In genomic region chr4:157700898-157701694, GRCh38 we compare ENCODE assay signal across 2 cellular contexts.
TF ChIP-seq lines count a peak whose summit lies in the region.

No MANE protein-coding gene starts in this region.

TF ChIP-seq in HepG2, 621 proteins besides CTCF, POLR2A, EP300 and RAD21:
- TF ChIP-seq SUZ12 (IDR thresholded peaks at IDR 0.05; ENCODE audit: low read depth, low read length), result no peak
- no peak for TF ChIP-seq DR1 (CRISPR knock-in tag; IDR thresholded peaks at IDR 0.05)
- TF ChIP-seq NFKB2 (CRISPR knock-in tag; IDR thresholded peaks at IDR 0.05; ENCODE audit: borderline replicate concordance), result no peak
- TF ChIP-seq TRIM22 (IDR thresholded peaks at IDR 0.05), result no peak
- no peak for TF ChIP-seq SP2 (CRISPR knock-in tag; IDR thresholded peaks at IDR 0.05)
- TF ChIP-seq ZFP82 (CRISPR knock-in tag; IDR thresholded peaks at IDR 0.05; ENCODE audit: borderline replicate concordance), result no peak
- no peak for TF ChIP-seq ARID2 (CRISPR knock-in tag; IDR thresholded peaks at IDR 0.05; ENCODE audit: borderline replicate concordance)
- TF ChIP-seq KDM2A (CRISPR knock-in tag; IDR thresholded peaks at IDR 0.05; ENCODE audit: borderline replicate concordance, low read depth), result no peak
- no peak for TF ChIP-seq E2F2 (CRISPR knock-in tag; IDR thresholded peaks at IDR 0.05; ENCODE audit: borderline replicate concordance)

TF ChIP-seq in endothelial cell of umbilical vein, 7 proteins besides CTCF, POLR2A, EP300 and RAD21:
- TF ChIP-seq POLR2AphosphoS5 (IDR thresholded peaks at IDR 0.05; ENCODE audit: insufficient read depth, low read depth, low read length), result no peak
- peak; percentile 68 for TF ChIP-seq MAX (IDR thresholded peaks at IDR 0.05; ENCODE audit: insufficient read depth, insufficient read length)
